In genomic region chr11:120108154-120108784, GRCh38 we compare ENCODE assay signal across 8 cellular contexts. TPM values are rescaled to one million over a fixed set of nuclear protein-coding genes. Genes with fewer than 3 reads are reported as not detected.
DNase-seq lines count a peak whose midpoint lies in the region; ATAC-seq and TF ChIP-seq lines count a peak whose summit lies in the region.

No MANE protein-coding gene starts in this region.

- H3K9ac ChIP-seq in NT2/D1 (ENCODE audit: insufficient read length, low read depth) = no peak overlapping the region

- H3K4me3 ChIP-seq in NT2/D1 (ENCODE audit: insufficient read length, low read depth) (no peak overlapping the region), esophagus squamous epithelium (no peak overlapping the region)

- in situ Hi-C loops in G401 (cut with HindIII; ENCODE audit: low sequenced_read_pairs) = no loop called here

- peak; percentile 65 for DNase-seq in G401 (ENCODE audit: low spot score)
- DNase-seq in NT2/D1 (ENCODE audit: low read depth, low spot score) = peak; percentile 63
- DNase-seq in activated T-cell treated with anti-CD3 and anti-CD28 coated beads, Interleukin-2, amount 50 U/mL, for 1 hour = peak; percentile 63
- no peak for DNase-seq in esophagus squamous epithelium (lab: John Stamatoyannopoulos, UW)
- DNase-seq in natural killer cell treated with Interleukin-12 subunit alpha and Interleukin-12 subunit beta and Interleukin-15 and Interleukin-18, amount 100 ng/mL, for 72 hours (ENCODE audit: low spot score) = no peak
- DNase-seq in stimulated activated naive CD4-positive, alpha-beta T cell (lab: John Stamatoyannopoulos, UW) = peak in 5 of 6 experiments; percentile 7 to 36 (median 24)

- H3K4me3 Mint-ChIP-seq in natural killer cell treated with Interleukin-12 subunit alpha and Interleukin-12 subunit beta and Interleukin-15 and Interleukin-18, amount 100 ng/mL, for 72 hours = no peak overlapping the region

- no peak overlapping the region for H3K27ac Mint-ChIP-seq in natural killer cell treated with Interleukin-12 subunit alpha and Interleukin-12 subunit beta and Interleukin-15 and Interleukin-18, amount 100 ng/mL, for 72 hours

- no peaks in the 10 kb centered on the region for H3K36me3 ChIP-seq in NT2/D1 (ENCODE audit: insufficient read depth, insufficient read length, low read length)
- H3K36me3 ChIP-seq in esophagus squamous epithelium = peaks cover 0 to 30% (median 9%) of the 10 kb centered on the region in 3 donors

- H3K27me3 ChIP-seq in NT2/D1 (ENCODE audit: insufficient read depth, insufficient read length) = peaks cover 34% of the 10 kb centered on the region
- peaks cover 0 to 28% (median 0%) of the 10 kb centered on the region in 4 donors for H3K27me3 ChIP-seq in esophagus squamous epithelium

- no peaks in the 10 kb centered on the region for H3K36me3 Mint-ChIP-seq in natural killer cell treated with Interleukin-12 subunit alpha and Interleukin-12 subunit beta and Interleukin-15 and Interleukin-18, amount 100 ng/mL, for 72 hours

- TF ChIP-seq CTCF in esophagus squamous epithelium (IDR thresholded peaks at IDR 0.05) = peak; percentile 96 to 99 (median 99)

- H3K4me1 ChIP-seq in NT2/D1 (ENCODE audit: insufficient read depth, insufficient read length) (peaks cover 12% of the 10 kb centered on the region), esophagus squamous epithelium (peaks cover 0 to 14% (median 0%) of the 10 kb centered on the region in 3 donors)

- no peak for TF ChIP-seq POLR2A in esophagus squamous epithelium (IDR thresholded peaks at IDR 0.05)

- H3K27me3 Mint-ChIP-seq in natural killer cell treated with Interleukin-12 subunit alpha and Interleukin-12 subunit beta and Interleukin-15 and Interleukin-18, amount 100 ng/mL, for 72 hours = peaks cover 12 to 13% of the 10 kb centered on the region in 2 donors

- peak overlapping the region; percentile 5 to 48 (median 32) for H3K27ac ChIP-seq in esophagus squamous epithelium

- peak; percentile 53 for ATAC-seq in HG03175 (IDR thresholded peaks at IDR 0.05; ENCODE audit: unreplicated experiment)
- peak; percentile 57 to 70 for ATAC-seq in natural killer cell treated with Interleukin-12 subunit alpha and Interleukin-12 subunit beta and Interleukin-15 and Interleukin-18, amount 100 ng/mL, for 72 hours
- no peak for ATAC-seq in HG03280 (IDR thresholded peaks at IDR 0.05; ENCODE audit: unreplicated experiment)

- intact Hi-C loops in esophagus squamous epithelium (cut with DNase I) = loop anchor here (10.0 kb wide), 3 partner anchors 363 to 623 kb away; no protein-coding TSS in a partner anchor

- H3K4me1 Mint-ChIP-seq in natural killer cell treated with Interleukin-12 subunit alpha and Interleukin-12 subunit beta and Interleukin-15 and Interleukin-18, amount 100 ng/mL, for 72 hours (ENCODE audit: low read depth in 2 of 2) = no peaks in the 10 kb centered on the region

- WGBS in esophagus squamous epithelium, 2 donors = 0 to 4% methylated on average over 4 to 6 of the region's 6 CpGs

- H3K9me3 ChIP-seq in NT2/D1 (ENCODE audit: insufficient read depth, low read length) = no peaks in the 10 kb centered on the region
- no peaks in the 10 kb centered on the region for H3K9me3 ChIP-seq in esophagus squamous epithelium

- H3K9me3 Mint-ChIP-seq in natural killer cell treated with Interleukin-12 subunit alpha and Interleukin-12 subunit beta and Interleukin-15 and Interleukin-18, amount 100 ng/mL, for 72 hours = no peaks in the 10 kb centered on the region

RNA-seq across cellular contexts. Expression of gene TRIM29, which starts 29.6 kb away (rescaled TPM):
- total RNA-seq in G401 (2014; rRNA removed; shearing (Covaris generic)) = not detected in 2 replicates
- 1,000 to 10,000 TPM in 1 of 4 donors, 100 to 1,000 TPM in 3; 691 to 1,472 (median 816) TPM for total RNA-seq in esophagus squamous epithelium
- not detected for total RNA-seq in natural killer cell treated with Interleukin-12 subunit alpha and Interleukin-12 subunit beta and Interleukin-15 and Interleukin-18, amount 100 ng/mL, for 72 hours

Comparison
In these comparisons a context has a peak if more than half of its experiments do, and no peak if none do; other contexts are left out.
1. DNase-seq: peak in G401 (single experiment), NT2/D1 (single experiment), activated T-cell treated with anti-CD3 and anti-CD28 coated beads, Interleukin-2, amount 50 U/mL, for 1 hour (single experiment) and stimulated activated naive CD4-positive, alpha-beta T cell (5 of 6); none in esophagus squamous epithelium (single experiment) and natural killer cell treated with Interleukin-12 subunit alpha and Interleukin-12 subunit beta and Interleukin-15 and Interleukin-18, amount 100 ng/mL, for 72 hours (single experiment).
2. RNA of gene TRIM29, which starts 29.6 kb away (total RNA-seq): 691 to 1,472 TPM in esophagus squamous epithelium; not detected in G401 and not detected in natural killer cell treated with Interleukin-12 subunit alpha and Interleukin-12 subunit beta and Interleukin-15 and Interleukin-18, amount 100 ng/mL, for 72 hours; every median in the first group is over 100 times any median in the second.